In the genomic region with DNA sequence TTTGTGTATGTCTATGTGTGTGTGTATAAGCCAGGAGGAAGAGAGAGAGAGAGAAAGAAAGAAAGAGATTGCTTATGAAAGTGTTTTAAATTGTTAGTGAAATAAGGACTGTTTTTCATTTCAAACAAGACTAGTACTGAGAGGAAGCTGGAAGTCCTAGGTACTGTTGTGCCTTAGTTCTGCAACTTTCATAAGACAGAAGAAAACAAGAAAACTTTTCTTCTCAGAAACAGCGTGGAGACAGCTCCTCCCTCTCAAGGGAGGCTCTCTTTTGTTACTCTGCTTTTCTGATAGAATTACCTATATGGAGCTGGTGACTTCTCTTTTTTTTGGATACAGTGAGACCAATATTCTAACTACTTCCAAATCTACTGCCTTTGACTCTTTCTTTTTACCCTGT, we compare ENCODE assay signal across 15 cellular contexts.
DNase-seq lines count a peak whose midpoint lies in the region; ATAC-seq and TF ChIP-seq lines count a peak whose summit lies in the region.
"Had no signal": no experiment of that assay in that cellular context is flagged by ENCODE, and none has a peak within 500 bp of the region (broad histone marks: within the 10 kb centered on the region; RNA-seq: fewer than 3 reads in every experiment).

No MANE protein-coding gene starts in this region.

- no peaks in the 10 kb centered on the region for H3K9me2 ChIP-seq in OCI-LY7 (ENCODE audit: insufficient read depth, low read length)

- H3K4me1 ChIP-seq in OCI-LY7 (ENCODE audit: insufficient read depth, low read length, poor library complexity, severe bottlenecking) = no peaks in the 10 kb centered on the region

- intact Hi-C loops in OCI-LY7 (cut with micrococcal nuclease; ENCODE audit: unreplicated experiment) = no loop called here

- H3K79me2 ChIP-seq in OCI-LY7 (ENCODE audit: insufficient read depth, low read depth, low read length) = no peaks in the 10 kb centered on the region

- no peak overlapping the region for H2AFZ ChIP-seq in OCI-LY7 (ENCODE audit: low read length)

- POLR2A ChIA-PET in OCI-LY7 (lab: Charles Lee) = interaction anchor here (0.5 kb wide), 1 partner anchor 471 kb away, joined by 3 read pairs; no protein-coding TSS in a partner anchor

- H3K36me3 ChIP-seq in OCI-LY7 (ENCODE audit: insufficient read depth, low read length) = no peaks in the 10 kb centered on the region

- in situ Hi-C loops in KBM-7 (cut with MboI; ENCODE audit: low pct_unique_long_range_greater_than_20kb, low sequenced_read_pairs) = no loop called here

- TF ChIP-seq CTCF in OCI-LY7 (conservative IDR thresholded peaks at IDR 0.05; ENCODE audit: low read length) = no peak

- H3K4me3 ChIP-seq in OCI-LY7 (ENCODE audit: low read depth, low read length, poor library complexity, severe bottlenecking) = no peak overlapping the region

- H3K27ac ChIP-seq in OCI-LY7 (ENCODE audit: low read depth, low read length, poor library complexity, severe bottlenecking) = no peak overlapping the region

- CTCF ChIA-PET in OCI-LY7 (lab: Charles Lee; ENCODE audit: unreplicated experiment) = no interaction called here

- no peak overlapping the region for H3K4me2 ChIP-seq in OCI-LY7 (ENCODE audit: low read length)

- no TSS peak for BruUV-seq in OCI-LY7 (replicated peaks; lab: Mats Ljungman, UMichigan)

- DNase-seq in KBM-7 (peak; percentile 1), SKM-1 (lab: John Stamatoyannopoulos, UW; ENCODE audit: unreplicated experiment) (no peak), T1000 (lab: John Stamatoyannopoulos, UW) (no peak), OCI-LY7 (ENCODE audit: low spot score) (no peak)
- no peak for DNase-seq in stimulated activated CD4-positive, alpha-beta T cell treated with anti-CD3 and anti-CD28 coated beads, Interleukin-4, amount 100 ng/mL, for 1 hour
- DNase-seq: caudate nucleus, DND-41, erythroblast, NCI-H1092, NCI-H524 treated with DMSO at 0.1 percent for 48 hours, retina had no signal

- peak; percentile 59 for ATAC-seq in GM18502 (IDR thresholded peaks at IDR 0.05; ENCODE audit: poor library complexity, unreplicated experiment)
- peak; percentile 71 for ATAC-seq in GM19468 (IDR thresholded peaks at IDR 0.05; ENCODE audit: extremely low read depth, unreplicated experiment)
- ATAC-seq in HG02885 (IDR thresholded peaks at IDR 0.05; ENCODE audit: poor library complexity, unreplicated experiment) = peak; percentile 78
- ATAC-seq: activated T-helper 17 cell treated with anti-CD3 and anti-CD28 coated beads, Interleukin-2, amount 50 U/mL, for 72 hours had no signal

- no peaks in the 10 kb centered on the region for H4K20me1 ChIP-seq in OCI-LY7 (ENCODE audit: insufficient read depth, low read length)

- H3K9me3 ChIP-seq in OCI-LY7 (ENCODE audit: low read length) = no peaks in the 10 kb centered on the region
